In the genomic region with DNA sequence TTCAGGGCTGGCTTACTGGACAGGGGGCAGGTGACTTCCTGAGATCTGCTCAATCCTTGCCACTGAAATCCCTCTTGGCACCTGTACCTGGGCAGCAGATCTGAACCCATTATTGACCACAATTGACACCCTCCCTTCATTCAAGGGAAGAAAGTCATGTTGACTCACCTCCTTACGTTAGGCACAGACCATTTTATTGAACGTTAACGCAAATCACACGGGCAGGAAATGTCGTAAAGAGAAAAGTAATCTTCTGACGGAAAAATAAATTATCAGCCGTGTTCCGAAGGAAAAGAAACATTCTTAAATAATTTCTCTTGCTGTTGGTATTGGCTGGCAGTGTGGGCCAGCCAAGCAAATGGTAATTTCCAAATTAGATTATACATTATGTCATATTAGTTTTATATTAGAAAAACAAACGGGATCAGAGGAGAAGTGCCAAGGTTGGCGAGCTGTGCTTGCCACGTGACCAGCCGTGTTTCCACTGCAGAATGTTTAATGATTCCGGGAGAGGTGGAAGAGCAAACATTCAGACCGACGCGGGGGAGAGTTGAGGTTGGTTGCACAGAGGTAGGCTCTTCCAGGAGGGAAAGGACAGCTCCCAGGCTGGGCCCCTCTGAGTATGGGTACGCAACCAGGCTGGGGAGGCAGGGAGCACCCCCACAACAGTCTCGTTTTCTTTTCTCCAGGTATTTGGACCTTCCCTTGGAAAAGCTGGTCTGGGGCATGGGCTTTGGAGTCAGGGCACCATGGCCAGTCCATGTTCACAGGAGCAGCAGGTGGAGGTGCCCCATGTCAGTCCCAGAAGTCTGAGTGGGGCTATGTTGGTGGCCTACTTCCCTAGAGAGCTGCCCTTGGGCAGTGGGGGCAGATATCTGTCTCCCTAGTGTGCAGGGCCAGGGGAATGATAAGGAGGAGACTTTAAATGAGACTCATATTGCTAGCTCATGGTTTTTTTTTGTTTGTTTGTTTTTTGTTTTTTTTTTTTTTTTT, we compare ENCODE assay signal across 1 cellular context.
TF ChIP-seq lines count a peak whose summit lies in the region.

No MANE protein-coding gene starts in this region.

TF ChIP-seq in HEK293, 187 proteins besides CTCF, POLR2A, EP300 and RAD21 (continued from another document and continues in another):
- TF ChIP-seq, protein P1, sequence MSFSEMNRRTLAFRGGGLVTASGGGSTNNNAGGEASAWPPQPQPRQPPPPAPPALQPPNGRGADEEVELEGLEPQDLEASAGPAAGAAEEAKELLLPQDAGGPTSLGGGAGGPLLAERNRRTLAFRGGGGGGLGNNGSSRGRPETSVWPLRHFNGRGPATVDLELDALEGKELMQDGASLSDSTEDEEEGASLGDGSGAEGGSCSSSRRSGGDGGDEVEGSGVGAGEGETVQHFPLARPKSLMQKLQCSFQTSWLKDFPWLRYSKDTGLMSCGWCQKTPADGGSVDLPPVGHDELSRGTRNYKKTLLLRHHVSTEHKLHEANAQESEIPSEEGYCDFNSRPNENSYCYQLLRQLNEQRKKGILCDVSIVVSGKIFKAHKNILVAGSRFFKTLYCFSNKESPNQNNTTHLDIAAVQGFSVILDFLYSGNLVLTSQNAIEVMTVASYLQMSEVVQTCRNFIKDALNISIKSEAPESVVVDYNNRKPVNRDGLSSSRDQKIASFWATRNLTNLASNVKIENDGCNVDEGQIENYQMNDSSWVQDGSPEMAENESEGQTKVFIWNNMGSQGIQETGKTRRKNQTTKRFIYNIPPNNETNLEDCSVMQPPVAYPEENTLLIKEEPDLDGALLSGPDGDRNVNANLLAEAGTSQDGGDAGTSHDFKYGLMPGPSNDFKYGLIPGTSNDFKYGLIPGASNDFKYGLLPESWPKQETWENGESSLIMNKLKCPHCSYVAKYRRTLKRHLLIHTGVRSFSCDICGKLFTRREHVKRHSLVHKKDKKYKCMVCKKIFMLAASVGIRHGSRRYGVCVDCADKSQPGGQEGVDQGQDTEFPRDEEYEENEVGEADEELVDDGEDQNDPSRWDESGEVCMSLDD (tag by site-specific recombination; IDR thresholded peaks at IDR 0.05), result 0 out of 2 replicates have a peak, but pooled peaks have one; percentile 16
- TF ChIP-seq TCF7L2 (IDR thresholded peaks at IDR 0.05; ENCODE audit: borderline replicate concordance, low read depth, low read length), result no peak
- TF ChIP-seq, protein P2, sequence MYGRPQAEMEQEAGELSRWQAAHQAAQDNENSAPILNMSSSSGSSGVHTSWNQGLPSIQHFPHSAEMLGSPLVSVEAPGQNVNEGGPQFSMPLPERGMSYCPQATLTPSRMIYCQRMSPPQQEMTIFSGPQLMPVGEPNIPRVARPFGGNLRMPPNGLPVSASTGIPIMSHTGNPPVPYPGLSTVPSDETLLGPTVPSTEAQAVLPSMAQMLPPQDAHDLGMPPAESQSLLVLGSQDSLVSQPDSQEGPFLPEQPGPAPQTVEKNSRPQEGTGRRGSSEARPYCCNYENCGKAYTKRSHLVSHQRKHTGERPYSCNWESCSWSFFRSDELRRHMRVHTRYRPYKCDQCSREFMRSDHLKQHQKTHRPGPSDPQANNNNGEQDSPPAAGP (tag by site-specific recombination; IDR thresholded peaks at IDR 0.05), result peak; percentile 32
- peak; percentile 90 for TF ChIP-seq GLIS1 (tag by site-specific recombination; IDR thresholded peaks at IDR 0.05)
- TF ChIP-seq ZIC2 (tag by site-specific recombination; IDR thresholded peaks at IDR 0.05), result peak; percentile 25; the same call in 1 of the 2 replicates
- TF ChIP-seq ZNF274 (IDR thresholded peaks at IDR 0.05; ENCODE audit: low read length), result no peak
- TF ChIP-seq ZNF274 (tag by site-specific recombination; IDR thresholded peaks at IDR 0.05; ENCODE audit: borderline replicate concordance), result no peak
- peak; percentile 14; the same call in 1 of the 2 replicates for TF ChIP-seq TRIM28 (IDR thresholded peaks at IDR 0.05; ENCODE audit: borderline replicate concordance, low read length)
- TF ChIP-seq FEZF1 (tag by site-specific recombination; IDR thresholded peaks at IDR 0.05), result 0 out of 2 replicates have a peak, but pooled peaks have one; percentile 8
- TF ChIP-seq, protein P3, sequence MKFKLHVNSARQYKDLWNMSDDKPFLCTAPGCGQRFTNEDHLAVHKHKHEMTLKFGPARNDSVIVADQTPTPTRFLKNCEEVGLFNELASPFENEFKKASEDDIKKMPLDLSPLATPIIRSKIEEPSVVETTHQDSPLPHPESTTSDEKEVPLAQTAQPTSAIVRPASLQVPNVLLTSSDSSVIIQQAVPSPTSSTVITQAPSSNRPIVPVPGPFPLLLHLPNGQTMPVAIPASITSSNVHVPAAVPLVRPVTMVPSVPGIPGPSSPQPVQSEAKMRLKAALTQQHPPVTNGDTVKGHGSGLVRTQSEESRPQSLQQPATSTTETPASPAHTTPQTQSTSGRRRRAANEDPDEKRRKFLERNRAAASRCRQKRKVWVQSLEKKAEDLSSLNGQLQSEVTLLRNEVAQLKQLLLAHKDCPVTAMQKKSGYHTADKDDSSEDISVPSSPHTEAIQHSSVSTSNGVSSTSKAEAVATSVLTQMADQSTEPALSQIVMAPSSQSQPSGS (tag by site-specific recombination; IDR thresholded peaks at IDR 0.05; ENCODE audit: low read depth), result peak; percentile 59; the same call in 1 of the 2 replicates
- peak; percentile 43 for TF ChIP-seq ZNF629 (tag by site-specific recombination; IDR thresholded peaks at IDR 0.05)
- TF ChIP-seq ZNF184 (tag by site-specific recombination; IDR thresholded peaks at IDR 0.05), result no peak
- 0 out of 2 replicates have a peak, but pooled peaks have one; percentile 28 for TF ChIP-seq ZNF600 (tag by site-specific recombination; IDR thresholded peaks at IDR 0.05)
- peak; percentile 96 for TF ChIP-seq ZNF341 (tag by site-specific recombination; IDR thresholded peaks at IDR 0.05; ENCODE audit: low read depth)
- no peak for TF ChIP-seq ZNF423 (tag by site-specific recombination; IDR thresholded peaks at IDR 0.05)
- no peak for TF ChIP-seq ZNF544 (tag by site-specific recombination; IDR thresholded peaks at IDR 0.05)
- TF ChIP-seq, protein P4, sequence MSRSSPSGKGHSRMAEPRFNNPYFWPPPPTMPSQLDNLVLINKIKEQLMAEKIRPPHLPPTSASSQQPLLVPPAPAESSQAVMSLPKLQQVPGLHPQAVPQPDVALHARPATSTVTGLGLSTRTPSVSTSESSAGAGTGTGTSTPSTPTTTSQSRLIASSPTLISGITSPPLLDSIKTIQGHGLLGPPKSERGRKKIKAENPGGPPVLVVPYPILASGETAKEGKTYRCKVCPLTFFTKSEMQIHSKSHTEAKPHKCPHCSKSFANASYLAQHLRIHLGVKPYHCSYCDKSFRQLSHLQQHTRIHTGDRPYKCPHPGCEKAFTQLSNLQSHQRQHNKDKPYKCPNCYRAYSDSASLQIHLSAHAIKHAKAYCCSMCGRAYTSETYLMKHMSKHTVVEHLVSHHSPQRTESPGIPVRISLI (tag by site-specific recombination; IDR thresholded peaks at IDR 0.05), result no peak; the same call in none of the 2 replicates
- TF ChIP-seq, protein P5, sequence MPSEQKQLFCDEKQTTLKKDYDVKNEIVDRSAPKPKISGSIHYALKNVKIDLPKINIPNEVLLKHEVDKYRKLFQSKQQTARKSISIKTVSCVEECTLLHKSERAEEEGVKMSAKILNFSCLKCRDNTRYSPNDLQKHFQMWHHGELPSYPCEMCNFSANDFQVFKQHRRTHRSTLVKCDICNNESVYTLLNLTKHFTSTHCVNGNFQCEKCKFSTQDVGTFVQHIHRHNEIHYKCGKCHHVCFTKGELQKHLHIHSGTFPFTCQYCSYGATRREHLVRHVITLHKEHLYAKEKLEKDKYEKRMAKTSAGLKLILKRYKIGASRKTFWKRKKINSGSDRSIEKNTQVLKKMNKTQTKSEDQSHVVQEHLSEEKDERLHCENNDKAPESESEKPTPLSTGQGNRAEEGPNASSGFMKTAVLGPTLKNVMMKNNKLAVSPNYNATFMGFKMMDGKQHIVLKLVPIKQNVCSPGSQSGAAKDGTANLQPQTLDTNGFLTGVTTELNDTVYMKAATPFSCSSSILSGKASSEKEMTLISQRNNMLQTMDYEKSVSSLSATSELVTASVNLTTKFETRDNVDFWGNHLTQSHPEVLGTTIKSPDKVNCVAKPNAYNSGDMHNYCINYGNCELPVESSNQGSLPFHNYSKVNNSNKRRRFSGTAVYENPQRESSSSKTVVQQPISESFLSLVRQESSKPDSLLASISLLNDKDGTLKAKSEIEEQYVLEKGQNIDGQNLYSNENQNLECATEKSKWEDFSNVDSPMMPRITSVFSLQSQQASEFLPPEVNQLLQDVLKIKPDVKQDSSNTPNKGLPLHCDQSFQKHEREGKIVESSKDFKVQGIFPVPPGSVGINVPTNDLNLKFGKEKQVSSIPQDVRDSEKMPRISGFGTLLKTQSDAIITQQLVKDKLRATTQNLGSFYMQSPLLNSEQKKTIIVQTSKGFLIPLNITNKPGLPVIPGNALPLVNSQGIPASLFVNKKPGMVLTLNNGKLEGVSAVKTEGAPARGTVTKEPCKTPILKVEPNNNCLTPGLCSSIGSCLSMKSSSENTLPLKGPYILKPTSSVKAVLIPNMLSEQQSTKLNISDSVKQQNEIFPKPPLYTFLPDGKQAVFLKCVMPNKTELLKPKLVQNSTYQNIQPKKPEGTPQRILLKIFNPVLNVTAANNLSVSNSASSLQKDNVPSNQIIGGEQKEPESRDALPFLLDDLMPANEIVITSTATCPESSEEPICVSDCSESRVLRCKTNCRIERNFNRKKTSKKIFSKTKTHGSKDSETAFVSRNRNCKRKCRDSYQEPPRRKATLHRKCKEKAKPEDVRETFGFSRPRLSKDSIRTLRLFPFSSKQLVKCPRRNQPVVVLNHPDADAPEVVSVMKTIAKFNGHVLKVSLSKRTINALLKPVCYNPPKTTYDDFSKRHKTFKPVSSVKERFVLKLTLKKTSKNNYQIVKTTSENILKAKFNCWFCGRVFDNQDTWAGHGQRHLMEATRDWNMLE (tag by site-specific recombination; conservative IDR thresholded peaks at IDR 0.05; ENCODE audit: low read depth), result peak; percentile 55
- no peak for TF ChIP-seq ZNF48 (tag by site-specific recombination; IDR thresholded peaks at IDR 0.05)
- peak; percentile 50; the same call in 1 of the 2 replicates for TF ChIP-seq GLIS2 (tag by site-specific recombination; IDR thresholded peaks at IDR 0.05)
- TF ChIP-seq, protein P6, sequence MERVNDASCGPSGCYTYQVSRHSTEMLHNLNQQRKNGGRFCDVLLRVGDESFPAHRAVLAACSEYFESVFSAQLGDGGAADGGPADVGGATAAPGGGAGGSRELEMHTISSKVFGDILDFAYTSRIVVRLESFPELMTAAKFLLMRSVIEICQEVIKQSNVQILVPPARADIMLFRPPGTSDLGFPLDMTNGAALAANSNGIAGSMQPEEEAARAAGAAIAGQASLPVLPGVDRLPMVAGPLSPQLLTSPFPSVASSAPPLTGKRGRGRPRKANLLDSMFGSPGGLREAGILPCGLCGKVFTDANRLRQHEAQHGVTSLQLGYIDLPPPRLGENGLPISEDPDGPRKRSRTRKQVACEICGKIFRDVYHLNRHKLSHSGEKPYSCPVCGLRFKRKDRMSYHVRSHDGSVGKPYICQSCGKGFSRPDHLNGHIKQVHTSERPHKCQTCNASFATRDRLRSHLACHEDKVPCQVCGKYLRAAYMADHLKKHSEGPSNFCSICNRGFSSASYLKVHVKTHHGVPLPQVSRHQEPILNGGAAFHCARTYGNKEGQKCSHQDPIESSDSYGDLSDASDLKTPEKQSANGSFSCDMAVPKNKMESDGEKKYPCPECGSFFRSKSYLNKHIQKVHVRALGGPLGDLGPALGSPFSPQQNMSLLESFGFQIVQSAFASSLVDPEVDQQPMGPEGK (tag by site-specific recombination; IDR thresholded peaks at IDR 0.05), result no peak
- TF ChIP-seq ZNF555 (tag by site-specific recombination; conservative IDR thresholded peaks at IDR 0.05), result no peak
- peak; percentile 8; the same call in 1 of the 2 replicates for TF ChIP-seq ZEB2 (tag by site-specific recombination; IDR thresholded peaks at IDR 0.05)
- TF ChIP-seq EGR2 (tag by site-specific recombination; IDR thresholded peaks at IDR 0.05; ENCODE audit: low read depth), result 0 out of 2 replicates have a peak, but pooled peaks have one; percentile 15
- 0 out of 2 replicates have a peak, but pooled peaks have one; percentile 8 for TF ChIP-seq SP7 (tag by site-specific recombination; IDR thresholded peaks at IDR 0.05)
- TF ChIP-seq, protein P7, sequence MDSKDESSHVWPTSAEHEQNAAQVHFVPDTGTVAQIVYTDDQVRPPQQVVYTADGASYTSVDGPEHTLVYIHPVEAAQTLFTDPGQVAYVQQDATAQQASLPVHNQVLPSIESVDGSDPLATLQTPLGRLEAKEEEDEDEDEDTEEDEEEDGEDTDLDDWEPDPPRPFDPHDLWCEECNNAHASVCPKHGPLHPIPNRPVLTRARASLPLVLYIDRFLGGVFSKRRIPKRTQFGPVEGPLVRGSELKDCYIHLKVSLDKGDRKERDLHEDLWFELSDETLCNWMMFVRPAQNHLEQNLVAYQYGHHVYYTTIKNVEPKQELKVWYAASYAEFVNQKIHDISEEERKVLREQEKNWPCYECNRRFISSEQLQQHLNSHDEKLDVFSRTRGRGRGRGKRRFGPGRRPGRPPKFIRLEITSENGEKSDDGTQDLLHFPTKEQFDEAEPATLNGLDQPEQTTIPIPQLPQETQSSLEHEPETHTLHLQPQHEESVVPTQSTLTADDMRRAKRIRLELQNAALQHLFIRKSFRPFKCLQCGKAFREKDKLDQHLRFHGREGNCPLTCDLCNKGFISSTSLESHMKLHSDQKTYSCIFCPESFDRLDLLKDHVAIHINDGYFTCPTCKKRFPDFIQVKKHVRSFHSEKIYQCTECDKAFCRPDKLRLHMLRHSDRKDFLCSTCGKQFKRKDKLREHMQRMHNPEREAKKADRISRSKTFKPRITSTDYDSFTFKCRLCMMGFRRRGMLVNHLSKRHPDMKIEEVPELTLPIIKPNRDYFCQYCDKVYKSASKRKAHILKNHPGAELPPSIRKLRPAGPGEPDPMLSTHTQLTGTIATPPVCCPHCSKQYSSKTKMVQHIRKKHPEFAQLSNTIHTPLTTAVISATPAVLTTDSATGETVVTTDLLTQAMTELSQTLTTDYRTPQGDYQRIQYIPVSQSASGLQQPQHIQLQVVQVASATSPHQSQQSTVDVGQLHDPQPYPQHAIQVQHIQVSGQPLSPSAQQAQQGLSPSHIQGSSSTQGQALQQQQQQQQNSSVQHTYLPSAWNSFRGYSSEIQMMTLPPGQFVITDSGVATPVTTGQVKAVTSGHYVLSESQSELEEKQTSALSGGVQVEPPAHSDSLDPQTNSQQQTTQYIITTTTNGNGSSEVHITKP (tag by site-specific recombination; IDR thresholded peaks at IDR 0.05), result peak; percentile 97
- TF ChIP-seq, protein P8, sequence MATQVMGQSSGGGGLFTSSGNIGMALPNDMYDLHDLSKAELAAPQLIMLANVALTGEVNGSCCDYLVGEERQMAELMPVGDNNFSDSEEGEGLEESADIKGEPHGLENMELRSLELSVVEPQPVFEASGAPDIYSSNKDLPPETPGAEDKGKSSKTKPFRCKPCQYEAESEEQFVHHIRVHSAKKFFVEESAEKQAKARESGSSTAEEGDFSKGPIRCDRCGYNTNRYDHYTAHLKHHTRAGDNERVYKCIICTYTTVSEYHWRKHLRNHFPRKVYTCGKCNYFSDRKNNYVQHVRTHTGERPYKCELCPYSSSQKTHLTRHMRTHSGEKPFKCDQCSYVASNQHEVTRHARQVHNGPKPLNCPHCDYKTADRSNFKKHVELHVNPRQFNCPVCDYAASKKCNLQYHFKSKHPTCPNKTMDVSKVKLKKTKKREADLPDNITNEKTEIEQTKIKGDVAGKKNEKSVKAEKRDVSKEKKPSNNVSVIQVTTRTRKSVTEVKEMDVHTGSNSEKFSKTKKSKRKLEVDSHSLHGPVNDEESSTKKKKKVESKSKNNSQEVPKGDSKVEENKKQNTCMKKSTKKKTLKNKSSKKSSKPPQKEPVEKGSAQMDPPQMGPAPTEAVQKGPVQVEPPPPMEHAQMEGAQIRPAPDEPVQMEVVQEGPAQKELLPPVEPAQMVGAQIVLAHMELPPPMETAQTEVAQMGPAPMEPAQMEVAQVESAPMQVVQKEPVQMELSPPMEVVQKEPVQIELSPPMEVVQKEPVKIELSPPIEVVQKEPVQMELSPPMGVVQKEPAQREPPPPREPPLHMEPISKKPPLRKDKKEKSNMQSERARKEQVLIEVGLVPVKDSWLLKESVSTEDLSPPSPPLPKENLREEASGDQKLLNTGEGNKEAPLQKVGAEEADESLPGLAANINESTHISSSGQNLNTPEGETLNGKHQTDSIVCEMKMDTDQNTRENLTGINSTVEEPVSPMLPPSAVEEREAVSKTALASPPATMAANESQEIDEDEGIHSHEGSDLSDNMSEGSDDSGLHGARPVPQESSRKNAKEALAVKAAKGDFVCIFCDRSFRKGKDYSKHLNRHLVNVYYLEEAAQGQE (tag by site-specific recombination; IDR thresholded peaks at IDR 0.05), result peak; percentile 76; the same call in 1 of the 2 replicates
